ENCODE assay signal across 7 cellular contexts in the genomic region with DNA sequence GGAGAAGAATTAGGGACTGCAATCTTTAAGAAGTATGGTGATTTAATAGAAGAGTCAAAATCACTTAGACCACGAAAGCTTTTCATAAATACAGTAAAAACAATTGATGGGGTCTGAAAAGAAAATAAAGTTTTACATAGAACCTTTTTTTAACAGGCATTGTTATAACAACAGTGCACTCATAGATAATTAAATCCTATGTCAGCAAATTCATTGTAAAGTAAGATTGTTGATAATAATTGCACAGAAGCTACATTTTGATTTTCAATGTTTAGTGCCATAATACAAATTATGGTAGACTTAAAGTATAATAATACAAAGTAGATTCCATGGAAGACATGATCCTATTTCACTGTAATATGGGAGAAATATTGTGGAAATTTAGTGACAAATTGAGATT.
"Had no signal": no experiment of that assay in that cellular context is flagged by ENCODE, and none has a peak within 500 bp of the region (broad histone marks: within the 10 kb centered on the region; RNA-seq: fewer than 3 reads in every experiment).

No MANE protein-coding gene starts in this region.

- H3K4me1 ChIP-seq: HAP-1 had no signal

- H2AFZ ChIP-seq: GM23338 had no signal

- H3K4me1 Mint-ChIP-seq: GM23338 had no signal

- H3K4me2 ChIP-seq: GM23338, KMS-11 had no signal

- H3K9ac ChIP-seq: KMS-11 had no signal

- H3K27ac ChIP-seq: KMS-11 had no signal

- H3K36me3 ChIP-seq: HAP-1 had no signal

- H3K4me3 ChIP-seq: GM23338, HAP-1 had no signal

- FAIRE-seq: HTR-8/SVneo had no signal

- H3K9me3 ChIP-seq: HAP-1 had no signal

- DNase-seq: H7, Karpas-422, KBM-7 had no signal

- H3K4me3 Mint-ChIP-seq: GM23338 had no signal

- ATAC-seq: GM23338 had no signal
